ENCODE assay signal across 11 cellular contexts in the genomic region with DNA sequence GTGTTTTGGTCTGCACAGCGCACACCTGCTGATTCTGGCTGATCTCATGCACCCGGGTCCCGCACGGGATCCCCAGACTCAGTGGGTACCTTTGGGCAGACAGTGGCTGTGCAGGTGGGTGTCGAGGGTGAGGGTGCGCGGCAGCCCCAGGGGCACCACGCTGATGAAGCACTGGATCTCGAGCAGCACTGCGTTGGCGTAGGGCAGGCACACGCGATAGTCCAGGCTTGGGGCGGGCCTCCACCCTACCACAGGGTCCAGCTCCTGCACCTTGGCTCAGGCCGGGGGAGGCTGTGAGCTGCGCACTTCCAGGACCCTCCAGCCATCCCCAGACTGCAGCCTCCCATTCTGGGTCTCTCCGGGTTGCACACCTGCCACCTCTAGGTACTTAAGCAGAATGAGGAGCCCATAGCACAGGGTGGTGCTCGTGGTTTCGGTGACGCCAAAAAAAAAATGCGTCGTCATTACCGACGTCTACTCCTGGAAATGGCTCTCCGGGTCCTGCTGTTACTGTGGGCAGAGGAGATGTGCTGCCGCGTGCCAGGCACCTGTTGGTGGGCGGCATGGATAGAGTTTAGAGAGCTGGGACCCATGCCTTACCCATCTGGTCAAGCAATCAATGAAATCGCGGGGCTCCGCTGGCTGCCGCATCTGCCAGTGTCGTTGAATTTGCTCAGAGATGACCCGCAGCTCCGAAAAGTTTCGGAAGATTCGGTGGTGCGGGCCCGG. TPM values are rescaled to one million over a fixed set of nuclear protein-coding genes. Genes with fewer than 3 reads are reported as not detected.
DNase-seq lines count a peak whose midpoint lies in the region; ATAC-seq, FAIRE-seq and TF ChIP-seq lines count a peak whose summit lies in the region.
"Had no signal": no experiment of that assay in that cellular context is flagged by ENCODE, and none has a peak within 500 bp of the region (broad histone marks: within the 10 kb centered on the region; RNA-seq: fewer than 3 reads in every experiment).

No MANE protein-coding gene starts in this region.

- H3K4me1 ChIP-seq in right cardiac atrium (ENCODE audit: control insufficient read depth, insufficient read depth, low read length), result peaks cover 21% of the 10 kb centered on the region
- H3K4me1 ChIP-seq in skeletal muscle satellite cell (ENCODE audit: control insufficient read depth, insufficient read depth, low read length), result peaks cover 35% of the 10 kb centered on the region

- H3K9me3 ChIP-seq in T-helper 17 cell (ENCODE audit: control insufficient read depth, low read length, poor library complexity, severe bottlenecking), result no peaks in the 10 kb centered on the region
- H3K9me3 ChIP-seq in right cardiac atrium (ENCODE audit: control insufficient read depth, low read length), result no peaks in the 10 kb centered on the region
- no peaks in the 10 kb centered on the region for H3K9me3 ChIP-seq in skeletal muscle satellite cell (replicated peaks; ENCODE audit: low read length)

- H3K4me3 ChIP-seq in right cardiac atrium (ENCODE audit: low read length) (no peak overlapping the region), skeletal muscle satellite cell (ENCODE audit: low read length) (no peak overlapping the region)
- H3K4me3 ChIP-seq: lung had no signal

- peak overlapping the region; percentile 89 for H3K4me2 ChIP-seq in skeletal muscle satellite cell (ENCODE audit: low read length)

- H3K27me3 ChIP-seq in right cardiac atrium (ENCODE audit: control insufficient read depth, insufficient read depth) (no peaks in the 10 kb centered on the region), skeletal muscle satellite cell (ENCODE audit: control insufficient read depth, insufficient read depth, low read length) (no peaks in the 10 kb centered on the region)

- FAIRE-seq in GM12891 (lab: Jason Lieb, UNC), result no peak

- no peak for ATAC-seq in T-helper 17 cell
- no peak for ATAC-seq in right cardiac atrium
- ATAC-seq in SK-N-SH treated with all-trans-retinoic acid at 6 μM for 48 hours, result no peak
- ATAC-seq in GM19328 (IDR thresholded peaks at IDR 0.05; ENCODE audit: unreplicated experiment), result no peak

- no peaks in the 10 kb centered on the region for H3K27me3 Mint-ChIP-seq in T-helper 17 cell

- DNase-seq in GM12891 (ENCODE audit: insufficient read length, low spot score) (no peak), T-helper 17 cell (no peak), right cardiac atrium (peak in 1 of 3 donors; percentile 62), NOMO-1 treated with dmso at 0.1 percent for 144 hours (lab: John Stamatoyannopoulos, UW; ENCODE audit: unreplicated experiment) (no peak)
- DNase-seq: H7, NCI-H446 had no signal

- H3K9ac ChIP-seq in skeletal muscle satellite cell (ENCODE audit: low read depth, low read length), result no peak overlapping the region

- intact Hi-C loops in right cardiac atrium (cut with DNase I), result loop anchor here in 1 of 4 donors (5.0 kb wide), 1 partner anchor 147 kb away; no protein-coding TSS in a partner anchor

- WGBS in right cardiac atrium, result 90% methylated on average over 39 of the region's 39 CpGs

- H3K36me3 Mint-ChIP-seq in T-helper 17 cell (ENCODE audit: low read depth), result peaks cover 4% of the 10 kb centered on the region

- peaks cover 40% of the 10 kb centered on the region for H3K36me3 ChIP-seq in skeletal muscle satellite cell (ENCODE audit: insufficient read depth, low read length)

- no peak; the same call in 1 of the 2 replicates for TF ChIP-seq POLR2A in GM12891 (IDR thresholded peaks at IDR 0.05; ENCODE audit: low read depth, low read length)

- H3K27ac Mint-ChIP-seq in T-helper 17 cell, result peak overlapping the region; percentile 88

- H3K4me3 Mint-ChIP-seq in T-helper 17 cell, result peak overlapping the region; percentile 52

- H3K27ac ChIP-seq in right cardiac atrium (ENCODE audit: low read length), result peak overlapping the region; percentile 41

- peaks cover 67% of the 10 kb centered on the region for H3K4me1 Mint-ChIP-seq in T-helper 17 cell

TF ChIP-seq in GM12891, 5 proteins besides CTCF, POLR2A, EP300 and RAD21:
- no peak for TF ChIP-seq SPI1 (IDR thresholded peaks at IDR 0.05; ENCODE audit: low read depth, low read length)
- peak; percentile 24; the same call in 1 of the 2 replicates for TF ChIP-seq POU2F2 (IDR thresholded peaks at IDR 0.05; ENCODE audit: low read depth, low read length)
- no peak for TF ChIP-seq TAF1 (IDR thresholded peaks at IDR 0.05; ENCODE audit: low read depth, low read length)
- peak; percentile 63; the same call in 1 of the 2 replicates for TF ChIP-seq POLR2AphosphoS5 (IDR thresholded peaks at IDR 0.05; ENCODE audit: low read depth, low read length)
- no peak for TF ChIP-seq PAX5 (IDR thresholded peaks at IDR 0.05; ENCODE audit: insufficient read depth, low read length, severe bottlenecking)

TF ChIP-seq in SK-N-SH treated with all-trans-retinoic acid at 6 μM for 48 hours, 23 proteins besides CTCF, POLR2A, EP300 and RAD21 (continues in another document):
- TF ChIP-seq, protein P1, sequence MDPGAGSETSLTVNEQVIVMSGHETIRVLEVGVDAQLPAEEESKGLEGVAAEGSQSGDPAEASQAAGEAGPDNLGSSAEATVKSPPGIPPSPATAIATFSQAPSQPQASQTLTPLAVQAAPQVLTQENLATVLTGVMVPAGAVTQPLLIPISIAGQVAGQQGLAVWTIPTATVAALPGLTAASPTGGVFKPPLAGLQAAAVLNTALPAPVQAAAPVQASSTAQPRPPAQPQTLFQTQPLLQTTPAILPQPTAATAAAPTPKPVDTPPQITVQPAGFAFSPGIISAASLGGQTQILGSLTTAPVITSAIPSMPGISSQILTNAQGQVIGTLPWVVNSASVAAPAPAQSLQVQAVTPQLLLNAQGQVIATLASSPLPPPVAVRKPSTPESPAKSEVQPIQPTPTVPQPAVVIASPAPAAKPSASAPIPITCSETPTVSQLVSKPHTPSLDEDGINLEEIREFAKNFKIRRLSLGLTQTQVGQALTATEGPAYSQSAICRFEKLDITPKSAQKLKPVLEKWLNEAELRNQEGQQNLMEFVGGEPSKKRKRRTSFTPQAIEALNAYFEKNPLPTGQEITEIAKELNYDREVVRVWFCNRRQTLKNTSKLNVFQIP (CRISPR knock-in tag; IDR thresholded peaks at IDR 0.05; ENCODE audit: borderline replicate concordance, low read depth), result no peak
- TF ChIP-seq RARB (CRISPR knock-in tag; IDR thresholded peaks at IDR 0.05) (no peak), BACH2 (CRISPR knock-in tag; IDR thresholded peaks at IDR 0.05; ENCODE audit: borderline replicate concordance) (no peak), ZNF8 (CRISPR knock-in tag; IDR thresholded peaks at IDR 0.05) (no peak), ZNF70 (CRISPR knock-in tag; IDR thresholded peaks at IDR 0.05) (no peak), OSR1 (CRISPR knock-in tag; IDR thresholded peaks at IDR 0.05) (no peak), ZC3H10 (CRISPR knock-in tag; IDR thresholded peaks at IDR 0.05) (no peak), SNAI2 (CRISPR knock-in tag; IDR thresholded peaks at IDR 0.05) (no peak), GLIS3 (CRISPR knock-in tag; IDR thresholded peaks at IDR 0.05) (no peak), TOX (CRISPR knock-in tag; IDR thresholded peaks at IDR 0.05; ENCODE audit: borderline replicate concordance) (no peak), ARNTL (CRISPR knock-in tag; IDR thresholded peaks at IDR 0.05; ENCODE audit: borderline replicate concordance, low read depth) (no peak)
- TF ChIP-seq, protein P2, sequence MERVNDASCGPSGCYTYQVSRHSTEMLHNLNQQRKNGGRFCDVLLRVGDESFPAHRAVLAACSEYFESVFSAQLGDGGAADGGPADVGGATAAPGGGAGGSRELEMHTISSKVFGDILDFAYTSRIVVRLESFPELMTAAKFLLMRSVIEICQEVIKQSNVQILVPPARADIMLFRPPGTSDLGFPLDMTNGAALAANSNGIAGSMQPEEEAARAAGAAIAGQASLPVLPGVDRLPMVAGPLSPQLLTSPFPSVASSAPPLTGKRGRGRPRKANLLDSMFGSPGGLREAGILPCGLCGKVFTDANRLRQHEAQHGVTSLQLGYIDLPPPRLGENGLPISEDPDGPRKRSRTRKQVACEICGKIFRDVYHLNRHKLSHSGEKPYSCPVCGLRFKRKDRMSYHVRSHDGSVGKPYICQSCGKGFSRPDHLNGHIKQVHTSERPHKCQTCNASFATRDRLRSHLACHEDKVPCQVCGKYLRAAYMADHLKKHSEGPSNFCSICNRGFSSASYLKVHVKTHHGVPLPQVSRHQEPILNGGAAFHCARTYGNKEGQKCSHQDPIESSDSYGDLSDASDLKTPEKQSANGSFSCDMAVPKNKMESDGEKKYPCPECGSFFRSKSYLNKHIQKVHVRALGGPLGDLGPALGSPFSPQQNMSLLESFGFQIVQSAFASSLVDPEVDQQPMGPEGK (CRISPR knock-in tag; IDR thresholded peaks at IDR 0.05; ENCODE audit: borderline replicate concordance), result no peak

RNA-seq across cellular contexts. Expression of a gene that starts 10.5 kb away (rescaled TPM):
- polyA plus RNA-seq in GM12891 (2012; ENCODE audit: low read depth, missing spikeins), result 51.5 TPM
- 100 to 1,000 TPM; 112 to 131 TPM for total RNA-seq in T-helper 17 cell
- 10 to 100 TPM; 55.9 to 75.2 (median 58.1) TPM for total RNA-seq in right cardiac atrium
- polyA plus RNA-seq in right cardiac atrium, result 52.3 TPM
- total RNA-seq in skeletal muscle satellite cell (2012; rRNA removed), result 55.3 and 73.3 TPM in 2 replicates

RNA-seq across cellular contexts. Expression of a gene that starts 31.5 kb away (rescaled TPM):
- 38.8 TPM for polyA plus RNA-seq in GM12891 (2012; ENCODE audit: low read depth, missing spikeins)
- total RNA-seq in T-helper 17 cell (10 to 100 TPM; 52.4 to 55.4 TPM), right cardiac atrium (10 to 100 TPM; 14.4 to 17.0 (median 15.2) TPM)
- polyA plus RNA-seq in right cardiac atrium, result 25.3 TPM
- total RNA-seq in skeletal muscle satellite cell (2012; rRNA removed), result 7.6 and 10.6 TPM in 2 replicates

RNA-seq across cellular contexts. Expression of a gene that starts 34.2 kb away (rescaled TPM):
- polyA plus RNA-seq in GM12891 (2012; ENCODE audit: low read depth, missing spikeins), result 1.9 TPM
- total RNA-seq in T-helper 17 cell, result not detected
- 1 to 10 TPM in 3 of 4 donors, under 1 TPM in 1; 0.71 to 3.1 (median 1.5) TPM for total RNA-seq in right cardiac atrium
- 3.7 TPM for polyA plus RNA-seq in right cardiac atrium
- total RNA-seq in skeletal muscle satellite cell (2012; rRNA removed), result not detected in 2 replicates
- total RNA-seq: H7, LHCN-M2 had no signal

RNA-seq across cellular contexts. Expression of a gene that starts 40.7 kb away (rescaled TPM):
- not detected for polyA plus RNA-seq in GM12891 (2012; ENCODE audit: low read depth, missing spikeins)
- total RNA-seq in T-helper 17 cell, result not detected
- not detected for total RNA-seq in right cardiac atrium
- not detected for polyA plus RNA-seq in right cardiac atrium
- not detected in 2 replicates for total RNA-seq in skeletal muscle satellite cell (2012; rRNA removed)
- total RNA-seq: H7, LHCN-M2 had no signal

RNA-seq across cellular contexts. Expression of a gene that starts 58.5 kb away (rescaled TPM):
- polyA plus RNA-seq in GM12891 (2012; ENCODE audit: low read depth, missing spikeins), result 103 TPM
- total RNA-seq in T-helper 17 cell (10 to 100 TPM; 67.3 to 81.8 TPM), right cardiac atrium (10 to 100 TPM; 32.3 to 44.9 (median 39.5) TPM)
- 27.0 TPM for polyA plus RNA-seq in right cardiac atrium
- total RNA-seq in skeletal muscle satellite cell (2012; rRNA removed), result 35.7 and 46.7 TPM in 2 replicates
